In genomic region chr3:47636225-47636624, GRCh38 we compare ENCODE assay signal across 22 cellular contexts.
"Had no signal": no experiment of that assay in that cellular context is flagged by ENCODE, and none has a peak within 500 bp of the region (broad histone marks: within the 10 kb centered on the region; RNA-seq: fewer than 3 reads in every experiment).

No MANE protein-coding gene starts in this region.

- H3K9me3 ChIP-seq: adrenal gland, gastroesophageal sphincter, heart right ventricle, prostate gland had no signal

- DNase-seq: activated CD4-positive, alpha-beta T cell treated with anti-CD3 and anti-CD28 coated beads, Interleukin-2, amount 50 U/mL, for 4 hours; activated CD4-positive, CD25-positive, alpha-beta regulatory T cell treated with anti-CD3 and anti-CD28 coated beads, Interleukin-2, amount 50 U/mL, for 72 hours; activated naive CD4-positive, alpha-beta T cell; activated T-cell treated with anti-CD3 and anti-CD28 coated beads for 4 hours; adrenal gland; erythroblast; heart right ventricle; mesendoderm; right cardiac atrium; stimulated activated CD4-positive, alpha-beta T cell treated with anti-CD3 and anti-CD28 coated beads, Interleukin-15, amount 100 ng/mL, for 24 hours; stimulated activated CD4-positive, alpha-beta T cell treated with anti-CD3 and anti-CD28 coated beads, Interleukin-4, amount 100 ng/mL, for 1 hour; stimulated activated naive CD4-positive, alpha-beta T cell treated with Interleukin-2 at 50 U/mL for 16 hours; substantia nigra; T-helper 1 cell; trophoblast cell had no signal

- H3K27me3 ChIP-seq: adrenal gland, gastroesophageal sphincter, heart right ventricle had no signal

- H3K4me3 Mint-ChIP-seq: natural killer cell treated with Interleukin-12 subunit alpha and Interleukin-12 subunit beta and Interleukin-15 and Interleukin-18, amount 100 ng/mL, for 72 hours had no signal

- H3K4me1 ChIP-seq: adrenal gland, gastroesophageal sphincter, prostate gland had no signal

- H3K9me3 Mint-ChIP-seq: natural killer cell treated with Interleukin-12 subunit alpha and Interleukin-12 subunit beta and Interleukin-15 and Interleukin-18, amount 100 ng/mL, for 72 hours had no signal

- ATAC-seq: gastroesophageal sphincter; heart right ventricle; left lobe of liver; natural killer cell treated with Interleukin-12 subunit alpha and Interleukin-12 subunit beta and Interleukin-15 and Interleukin-18, amount 100 ng/mL, for 72 hours; right cardiac atrium; SK-N-SH treated with all-trans-retinoic acid at 6 μM for 48 hours had no signal

- H3K36me3 ChIP-seq: prostate gland had no signal

- H3K27me3 Mint-ChIP-seq: natural killer cell treated with Interleukin-12 subunit alpha and Interleukin-12 subunit beta and Interleukin-15 and Interleukin-18, amount 100 ng/mL, for 72 hours had no signal

- H3K4me3 ChIP-seq: adrenal gland, gastroesophageal sphincter, heart right ventricle, prostate gland, skin epidermis had no signal

- FAIRE-seq: islet of Langerhans had no signal

- H3K27ac ChIP-seq: adrenal gland, gastroesophageal sphincter, prostate gland had no signal
